In genomic region chr17:6488008-6488539, GRCh38 we compare ENCODE assay signal across 26 cellular contexts. TPM values are rescaled to one million over a fixed set of nuclear protein-coding genes. Genes with fewer than 3 reads are reported as not detected.
A peak's percentile ranks its signal among the peaks of the same experiment; 100 is the strongest.
DNase-seq lines count a peak whose midpoint lies in the region; TF ChIP-seq lines count a peak whose summit lies in the region.
"Had no signal": no experiment of that assay in that cellular context is flagged by ENCODE, and none has a peak within 500 bp of the region (broad histone marks: within the 10 kb centered on the region; RNA-seq: fewer than 3 reads in every experiment).

No MANE protein-coding gene starts in this region.

- H3K27ac Mint-ChIP-seq in HFFc6 (no peak overlapping the region), neural crest cell (ENCODE audit: unreplicated experiment) (peak overlapping the region; percentile 57)
- H3K27ac Mint-ChIP-seq: CD4-positive, alpha-beta memory T cell had no signal

- no peaks in the 10 kb centered on the region for H3K36me3 ChIP-seq in thymus (ENCODE audit: control insufficient read depth, insufficient read depth)
- H3K36me3 ChIP-seq: BE2C, HAP-1 had no signal

- no peaks in the 10 kb centered on the region for H3K9me3 ChIP-seq in thymus (ENCODE audit: control insufficient read depth)
- H3K9me3 ChIP-seq: A549, BE2C, Caco-2, HAP-1 had no signal

- no peaks in the 10 kb centered on the region for H3K9me3 Mint-ChIP-seq in HFFc6
- no peaks in the 10 kb centered on the region for H3K9me3 Mint-ChIP-seq in neural crest cell

- no peaks in the 10 kb centered on the region for H3K36me3 Mint-ChIP-seq in HFFc6 (ENCODE audit: low read depth)
- no peaks in the 10 kb centered on the region for H3K36me3 Mint-ChIP-seq in neural crest cell (ENCODE audit: low read depth)
- H3K36me3 Mint-ChIP-seq: CD4-positive, alpha-beta memory T cell had no signal

- H3K4me1 Mint-ChIP-seq in HFFc6 (ENCODE audit: low read depth) (peaks cover 11% of the 10 kb centered on the region), neural crest cell (peaks cover 9% of the 10 kb centered on the region)
- H3K4me1 Mint-ChIP-seq: CD4-positive, alpha-beta memory T cell had no signal

- H3K4me1 ChIP-seq in thymus (ENCODE audit: control insufficient read depth, insufficient read depth, low read length) = no peaks in the 10 kb centered on the region
- H3K4me1 ChIP-seq: A549, BE2C, Caco-2, HAP-1 had no signal

- H3K4me3 ChIP-seq in thymus (ENCODE audit: low read length) (no peak overlapping the region), foreskin fibroblast (ENCODE audit: low read depth in 1 of 2, low read length in 2 of 2) (no peak overlapping the region)
- H3K4me3 ChIP-seq: A549, HAP-1, PC-9 had no signal

- H3K27me3 Mint-ChIP-seq in HFFc6 (ENCODE audit: insufficient read depth) (peaks cover 24% of the 10 kb centered on the region), neural crest cell (ENCODE audit: low read depth) (no peaks in the 10 kb centered on the region)

- in situ Hi-C loops in G401 (cut with HindIII; ENCODE audit: low sequenced_read_pairs) = no loop called here

- peak; percentile 47 for DNase-seq in Daoy (ENCODE audit: low read depth)
- peak; percentile 22 for DNase-seq in HFFc6
- DNase-seq in neural crest cell (ENCODE audit: low read depth, low spot score) = no peak
- DNase-seq in caudate nucleus (lab: John Stamatoyannopoulos, UW) = no peak
- no peak for DNase-seq in G401 (ENCODE audit: low spot score)
- no peak for DNase-seq in foreskin fibroblast
- DNase-seq: BE2C; Caco-2; CD4-positive, alpha-beta memory T cell; DND-41; GF-D8; IMR-90; NCI-H1092 treated with DMSO at 0.1 percent for 48 hours; NCI-H1436 treated with DMSO at 0.1 percent for 48 hours; NCI-H2029 treated with DMSO at 0.1 percent for 48 hours; NCI-H226; NCI-H510A treated with DMSO at 0.1 percent for 48 hours; NCI-H748 treated with DMSO at 0.1 percent for 48 hours; PC-9; RPMI8226; SIG-M5 had no signal

- H3K4me3 Mint-ChIP-seq in HFFc6 = no peak overlapping the region
- no peak overlapping the region for H3K4me3 Mint-ChIP-seq in neural crest cell
- H3K4me3 Mint-ChIP-seq: CD4-positive, alpha-beta memory T cell had no signal

- H3K27me3 ChIP-seq in thymus (ENCODE audit: control insufficient read depth, insufficient read depth) = no peaks in the 10 kb centered on the region
- H3K27me3 ChIP-seq: BE2C had no signal

- TF ChIP-seq CTCF in HFFc6 (IDR thresholded peaks at IDR 0.05) (no peak), neural crest cell (conservative IDR thresholded peaks at IDR 0.05) (no peak), foreskin fibroblast (IDR thresholded peaks at IDR 0.05; ENCODE audit: low read depth, low read length) (no peak)

- H3K27ac ChIP-seq in thymus (ENCODE audit: low read depth) (peak overlapping the region; percentile 2), caudate nucleus (ENCODE audit: low read depth, low read length) (no peak overlapping the region)
- H3K27ac ChIP-seq: A549, KMS-11, PC-9 had no signal

- WGBS in thymus = 80% methylated on average over 6 of the region's 6 CpGs

RNA-seq across cellular contexts. Expression of gene PIMREG, which starts 43.8 kb away (rescaled TPM):
- 70.6 and 108 TPM in 2 replicates for total RNA-seq in Daoy (2014; rRNA removed; shearing (Covaris generic))
- 10 to 100 TPM; 17.0 to 42.5 (median 38.7) TPM for total RNA-seq in HFFc6 (2021; fragmentation: NEBNext Ultra II Directional; extraction: Animal tissue kit (Norgen Biotek cat#: 25700))
- total RNA-seq in neural crest cell = 115 and 120 TPM in 2 replicates
- polyA plus RNA-seq in thymus = 1.8 TPM
- 66.5 and 72.7 TPM in 2 replicates for total RNA-seq in G401 (2014; rRNA removed; shearing (Covaris generic))
- total RNA-seq: CD4-positive, alpha-beta memory T cell had no signal
- polyA plus RNA-seq: CD4-positive, alpha-beta memory T cell had no signal

RNA-seq across cellular contexts. Expression of gene AIPL1, which starts 53.2 kb away (rescaled TPM):
- total RNA-seq in Daoy (2014; rRNA removed; shearing (Covaris generic)) = not detected in 2 replicates
- total RNA-seq in HFFc6 (2021; fragmentation: NEBNext Ultra II Directional; extraction: Animal tissue kit (Norgen Biotek cat#: 25700)) = not detected
- total RNA-seq in neural crest cell = not detected in 2 replicates
- 0.14 TPM for polyA plus RNA-seq in thymus
- not detected in 2 replicates for total RNA-seq in G401 (2014; rRNA removed; shearing (Covaris generic))
- total RNA-seq: Caco-2; CD4-positive, alpha-beta memory T cell; IMR-90; PC-9; T-helper 1 cell treated with Interleukin-12 subunit alpha and Interleukin-12 subunit beta and Interleukin-4 antibody, amounts not matched to agents 30 ng/mL and 1 ng/mL, for 36 hours had no signal
- polyA plus RNA-seq: A549; CD4-positive, alpha-beta memory T cell; IMR-90 had no signal

Comparison
In these comparisons a context has a peak if more than half of its experiments do, and no peak if none do; other contexts are left out.
1. DNase-seq: peak in Daoy (single experiment) and HFFc6 (single experiment); none in neural crest cell (single experiment), caudate nucleus (0 of 61), G401 (single experiment) and foreskin fibroblast (0 of 2).